ENCODE assay signal across 22 cellular contexts in genomic region chr2:233674314-233674713, GRCh38.
"Had no signal": no experiment of that assay in that cellular context is flagged by ENCODE, and none has a peak within 500 bp of the region (broad histone marks: within the 10 kb centered on the region; RNA-seq: fewer than 3 reads in every experiment).

No MANE protein-coding gene starts in this region.

- H3K27me3 ChIP-seq: ascending aorta, colonic mucosa, thyroid gland had no signal

- H3K9me3 ChIP-seq: ascending aorta, colonic mucosa, left ventricle myocardium inferior, thyroid gland had no signal

- H3K4me3 ChIP-seq: ascending aorta, colonic mucosa, left ventricle myocardium inferior, thyroid gland had no signal

- DNase-seq: activated CD4-positive, alpha-beta T cell treated with anti-CD3 and anti-CD28 coated beads, Interleukin-2, amount 50 U/mL, for 1 hour; activated CD4-positive, CD25-positive, alpha-beta regulatory T cell treated with anti-CD3 and anti-CD28 coated beads, Interleukin-2, amount 50 U/mL, for 72 hours; activated CD8-positive, alpha-beta memory T cell treated with anti-CD3 and anti-CD28 coated beads for 24 hours; activated CD8-positive, alpha-beta memory T cell treated with anti-CD3 and anti-CD28 coated beads, Interleukin-2, amount 50 U/mL, for 48 hours; activated effector memory CD4-positive, alpha-beta T cell treated with Interleukin-2 at 50 U/mL for 16 hours; activated naive CD4-positive, alpha-beta T cell treated with anti-CD3 and anti-CD28 coated beads, Interleukin-2, amount 50 U/mL, for 16 hours; activated T-cell treated with anti-CD3 and anti-CD28 coated beads, Interleukin-2, amount 50 U/mL, for 48 hours; colonic mucosa; endodermal cell; foreskin melanocyte; left ventricle myocardium inferior; nephron progenitor cell; nucleus accumbens; posterior cingulate gyrus; retina; stimulated activated CD4-positive, alpha-beta T cell treated with anti-CD3 and anti-CD28 coated beads, Interleukin-12 subunit alpha, Interleukin-12 subunit beta, amount 100 ng/mL, for 4 hours; stimulated activated CD4-positive, alpha-beta T cell treated with anti-CD3 and anti-CD28 coated beads, Interleukin-1b, Interleukin-23, amount 100 ng/mL, for 48 hours; stimulated activated naive CD4-positive, alpha-beta T cell treated with Interleukin-2 at 50 U/mL for 16 hours; thyroid gland had no signal

- H3K27ac ChIP-seq: ascending aorta, colonic mucosa, epithelial cell of prostate, left ventricle myocardium inferior, thyroid gland, VCaP had no signal

- H3K4me1 ChIP-seq: ascending aorta, colonic mucosa, left ventricle myocardium inferior, thyroid gland had no signal

- H3K36me3 ChIP-seq: ascending aorta, colonic mucosa, left ventricle myocardium inferior, thyroid gland had no signal
